Comparison of ENCODE assay signal across 8 cellular contexts in the genomic region with DNA sequence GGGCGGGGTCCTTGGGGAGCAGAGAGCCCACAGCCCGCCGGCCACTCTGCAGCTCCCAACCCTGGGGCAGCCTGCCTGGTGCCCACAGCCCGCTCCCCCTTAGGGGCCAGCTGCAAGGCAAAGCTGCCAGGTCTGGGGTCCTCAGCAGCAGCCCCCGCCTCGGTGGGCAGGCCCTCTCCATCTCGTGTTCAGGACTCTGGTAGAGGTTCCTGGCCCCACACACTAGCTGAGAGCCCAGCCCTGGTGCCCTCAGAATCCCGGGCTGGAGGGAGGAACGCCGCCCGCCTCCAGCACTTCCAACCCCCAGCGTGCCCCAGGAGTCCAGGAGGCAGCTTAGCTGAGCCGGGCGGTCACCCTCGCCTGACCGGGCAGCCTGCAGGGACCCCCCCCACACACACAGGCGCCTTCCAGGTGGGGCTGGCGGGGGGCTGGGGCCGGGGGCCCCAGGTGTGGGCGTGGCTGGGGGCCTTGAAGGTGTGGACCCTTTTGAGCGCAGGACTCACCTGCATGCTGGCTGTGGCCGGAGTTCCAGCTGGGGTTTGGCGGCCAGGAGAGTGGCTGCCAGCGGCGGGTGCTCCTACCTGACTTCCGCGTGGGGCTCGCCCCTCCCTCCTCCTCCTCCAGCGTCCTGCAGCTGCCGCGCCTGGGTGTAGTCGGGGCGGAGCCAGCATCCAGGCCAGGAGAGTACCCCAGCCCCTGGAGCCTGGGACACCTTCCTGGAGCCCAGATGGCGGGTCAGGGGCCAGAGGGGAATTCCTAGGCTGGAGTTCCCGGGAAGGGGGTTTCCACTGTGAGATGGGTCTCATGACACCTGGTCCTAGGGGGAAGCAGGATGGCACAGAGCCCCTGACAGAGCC. TPM values are rescaled to one million over a fixed set of nuclear protein-coding genes. Genes with fewer than 3 reads are reported as not detected.
DNase-seq lines count a peak whose midpoint lies in the region; ATAC-seq and TF ChIP-seq lines count a peak whose summit lies in the region.

A gene with protein sequence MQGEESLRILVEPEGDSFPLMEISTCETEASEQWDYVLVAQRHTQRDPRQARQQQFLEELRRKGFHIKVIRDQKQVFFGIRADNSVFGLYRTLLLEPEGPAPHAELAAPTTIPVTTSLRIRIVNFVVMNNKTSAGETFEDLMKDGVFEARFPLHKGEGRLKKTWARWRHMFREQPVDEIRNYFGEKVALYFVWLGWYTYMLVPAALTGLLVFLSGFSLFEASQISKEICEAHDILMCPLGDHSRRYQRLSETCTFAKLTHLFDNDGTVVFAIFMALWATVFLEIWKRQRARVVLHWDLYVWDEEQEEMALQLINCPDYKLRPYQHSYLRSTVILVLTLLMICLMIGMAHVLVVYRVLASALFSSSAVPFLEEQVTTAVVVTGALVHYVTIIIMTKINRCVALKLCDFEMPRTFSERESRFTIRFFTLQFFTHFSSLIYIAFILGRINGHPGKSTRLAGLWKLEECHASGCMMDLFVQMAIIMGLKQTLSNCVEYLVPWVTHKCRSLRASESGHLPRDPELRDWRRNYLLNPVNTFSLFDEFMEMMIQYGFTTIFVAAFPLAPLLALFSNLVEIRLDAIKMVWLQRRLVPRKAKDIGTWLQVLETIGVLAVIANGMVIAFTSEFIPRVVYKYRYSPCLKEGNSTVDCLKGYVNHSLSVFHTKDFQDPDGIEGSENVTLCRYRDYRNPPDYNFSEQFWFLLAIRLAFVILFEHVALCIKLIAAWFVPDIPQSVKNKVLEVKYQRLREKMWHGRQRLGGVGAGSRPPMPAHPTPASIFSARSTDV (minus strand): TSS at position 594 of the 857 bp plus-strand sequence. CDS start 85 bp downstream, at position 509.

- H3K27ac Mint-ChIP-seq in MCF 10A (ENCODE audit: low read depth, unreplicated experiment), result no peak within 1 kb of the TSS

- BruUV-seq in MCF 10A (replicated peaks; lab: Mats Ljungman, UMichigan), result no TSS peak

- POLR2A ChIA-PET in MCF 10A (lab: Yijun Ruan, JAX), result interaction anchor here (0.6 to 1.7 kb wide), 4 partner anchors 10 to 228 kb away, joined by 3 read pairs; no protein-coding TSS in a partner anchor

- no peaks in the 10 kb centered on the region for H3K27me3 Mint-ChIP-seq in MCF 10A (ENCODE audit: insufficient read depth, unreplicated experiment)

- H3K4me1 Mint-ChIP-seq in MCF 10A (ENCODE audit: insufficient read depth, unreplicated experiment), result peaks cover under 1% of the 10 kb centered on the region

- CTCF ChIA-PET in MCF 10A (lab: Yijun Ruan, JAX), result no interaction called here

- DNase-seq in SW480 (ENCODE audit: low spot score) (peak; percentile 58), MCF 10A (ENCODE audit: unreplicated experiment) (peak; percentile 46), omental fat pad (ENCODE audit: low spot score) (no peak), nucleus accumbens (lab: John Stamatoyannopoulos, UW) (no peak), inferior parietal cortex (ENCODE audit: extremely low spot score) (no peak), SIG-M5 (lab: John Stamatoyannopoulos, UW) (no peak)

- TF ChIP-seq CTCF in MCF 10A (IDR thresholded peaks at IDR 0.05; ENCODE audit: unreplicated experiment) (no peak), omental fat pad (IDR thresholded peaks at IDR 0.05) (no peak)

- H3K9me3 Mint-ChIP-seq in MCF 10A (ENCODE audit: unreplicated experiment), result no peaks in the 10 kb centered on the region

- peak within 1 kb of the TSS; percentile 34 for H3K4me3 Mint-ChIP-seq in MCF 10A (ENCODE audit: unreplicated experiment)

- H3K36me3 Mint-ChIP-seq in MCF 10A (ENCODE audit: insufficient read depth, unreplicated experiment), result no peaks in the 10 kb centered on the region

- ATAC-seq in GM18502 (IDR thresholded peaks at IDR 0.05; ENCODE audit: poor library complexity, unreplicated experiment) (peak; percentile 67), HG03354 (IDR thresholded peaks at IDR 0.05; ENCODE audit: poor library complexity, severe bottlenecking, unreplicated experiment) (peak; percentile 68), omental fat pad (ENCODE audit: low FRiP score) (peak; percentile 11)

- intact Hi-C loops in MCF 10A (cut with micrococcal nuclease), result no loop called here

RNA-seq across cellular contexts. Expression of the gene that starts here (rescaled TPM):
- total RNA-seq in MCF 10A (2022) (7.2 and 9.4 TPM in 2 replicates), omental fat pad (1 to 10 TPM in 3 of 4 donors, under 1 TPM in 1; 0.79 to 3.6 (median 3.1) TPM)

Comparison
In these comparisons a context has a peak if more than half of its experiments do, and no peak if none do; other contexts are left out.
1. ATAC-seq: peak in every context shown above with its lines; median percentile 68 in HG03354; 67 in GM18502; 11 in omental fat pad.
2. DNase-seq: peak in SW480 (single experiment) and MCF 10A (single experiment); none in omental fat pad (single experiment), nucleus accumbens (0 of 56), inferior parietal cortex (single experiment) and SIG-M5 (single experiment).